Comparison of ENCODE assay signal across 1 cellular context in the genomic region with DNA sequence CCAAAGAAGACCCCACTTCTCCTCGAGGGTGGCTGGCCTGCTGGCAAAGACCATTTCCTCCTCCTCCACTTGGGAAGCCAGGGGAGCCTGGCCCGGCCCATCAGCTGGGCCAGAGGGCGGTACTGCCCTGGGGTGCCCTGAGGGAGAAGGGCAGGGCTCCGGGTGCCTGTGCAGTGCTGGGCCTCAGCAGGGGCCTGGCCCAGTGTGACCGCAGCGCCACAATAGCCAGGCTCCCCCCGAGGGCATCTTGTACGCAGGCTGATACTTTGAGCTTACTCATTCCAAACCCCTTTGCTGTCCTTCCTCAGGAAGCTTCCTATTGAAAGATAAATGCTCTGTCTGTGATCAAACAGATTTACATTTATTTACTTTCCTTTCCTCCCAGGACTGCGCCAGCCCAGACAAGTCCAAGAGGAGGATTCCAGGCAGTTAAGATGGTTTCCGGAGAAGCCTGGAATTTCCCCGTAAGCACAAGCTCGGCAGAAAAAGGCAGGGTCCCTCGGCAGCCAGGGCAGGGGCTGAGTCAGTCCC.
A peak's percentile ranks its signal among the peaks of the same experiment; 100 is the strongest.
TF ChIP-seq lines count a peak whose summit lies in the region.

No MANE protein-coding gene starts in this region.

TF ChIP-seq in HepG2, 621 proteins besides CTCF, POLR2A, EP300 and RAD21 (continued from another document and continues in another):
- TF ChIP-seq, protein P1, sequence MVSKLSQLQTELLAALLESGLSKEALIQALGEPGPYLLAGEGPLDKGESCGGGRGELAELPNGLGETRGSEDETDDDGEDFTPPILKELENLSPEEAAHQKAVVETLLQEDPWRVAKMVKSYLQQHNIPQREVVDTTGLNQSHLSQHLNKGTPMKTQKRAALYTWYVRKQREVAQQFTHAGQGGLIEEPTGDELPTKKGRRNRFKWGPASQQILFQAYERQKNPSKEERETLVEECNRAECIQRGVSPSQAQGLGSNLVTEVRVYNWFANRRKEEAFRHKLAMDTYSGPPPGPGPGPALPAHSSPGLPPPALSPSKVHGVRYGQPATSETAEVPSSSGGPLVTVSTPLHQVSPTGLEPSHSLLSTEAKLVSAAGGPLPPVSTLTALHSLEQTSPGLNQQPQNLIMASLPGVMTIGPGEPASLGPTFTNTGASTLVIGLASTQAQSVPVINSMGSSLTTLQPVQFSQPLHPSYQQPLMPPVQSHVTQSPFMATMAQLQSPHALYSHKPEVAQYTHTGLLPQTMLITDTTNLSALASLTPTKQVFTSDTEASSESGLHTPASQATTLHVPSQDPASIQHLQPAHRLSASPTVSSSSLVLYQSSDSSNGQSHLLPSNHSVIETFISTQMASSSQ (IDR thresholded peaks at IDR 0.05; ENCODE audit: low read depth): no peak
- TF ChIP-seq, protein P1 (CRISPR knock-in tag; IDR thresholded peaks at IDR 0.05; ENCODE audit: borderline replicate concordance): peak; percentile 31; the same call in 1 of the 2 replicates
- TF ChIP-seq SALL1 (CRISPR knock-in tag; IDR thresholded peaks at IDR 0.05) (peak; percentile 45), SAP130 (CRISPR knock-in tag; IDR thresholded peaks at IDR 0.05; ENCODE audit: low read depth) (peak; percentile 52), KDM4B (CRISPR knock-in tag; IDR thresholded peaks at IDR 0.05) (no peak), ZNF10 (CRISPR knock-in tag; IDR thresholded peaks at IDR 0.05; ENCODE audit: borderline replicate concordance, low read depth) (no peak), CCDC6 (CRISPR knock-in tag; IDR thresholded peaks at IDR 0.05) (peak; percentile 45; the same call in 1 of the 2 replicates), ETV5 (CRISPR knock-in tag; IDR thresholded peaks at IDR 0.05; ENCODE audit: borderline replicate concordance) (peak; percentile 73; the same call in 1 of the 2 replicates), EZH2 (conservative IDR thresholded peaks at IDR 0.05; ENCODE audit: low read depth, low read length) (no peak), RXRB (CRISPR knock-in tag; IDR thresholded peaks at IDR 0.05; ENCODE audit: borderline replicate concordance) (peak; percentile 53; the same call in 1 of the 2 replicates), ZNF160 (CRISPR knock-in tag; IDR thresholded peaks at IDR 0.05) (no peak), ZNF816 (CRISPR knock-in tag; IDR thresholded peaks at IDR 0.05; ENCODE audit: borderline replicate concordance) (peak; percentile 89; the same call in 1 of the 2 replicates), RFXANK (CRISPR knock-in tag; IDR thresholded peaks at IDR 0.05) (no peak), ZNF607 (CRISPR knock-in tag; IDR thresholded peaks at IDR 0.05; ENCODE audit: borderline replicate concordance) (0 out of 2 replicates have a peak, but pooled peaks have one; percentile 10), ZFX (CRISPR knock-in tag; IDR thresholded peaks at IDR 0.05; ENCODE audit: low read depth) (peak; percentile 69), RBM22 (optimal IDR thresholded peaks at IDR 0.05; ENCODE audit: low read length) (no peak)
- TF ChIP-seq, protein P2, sequence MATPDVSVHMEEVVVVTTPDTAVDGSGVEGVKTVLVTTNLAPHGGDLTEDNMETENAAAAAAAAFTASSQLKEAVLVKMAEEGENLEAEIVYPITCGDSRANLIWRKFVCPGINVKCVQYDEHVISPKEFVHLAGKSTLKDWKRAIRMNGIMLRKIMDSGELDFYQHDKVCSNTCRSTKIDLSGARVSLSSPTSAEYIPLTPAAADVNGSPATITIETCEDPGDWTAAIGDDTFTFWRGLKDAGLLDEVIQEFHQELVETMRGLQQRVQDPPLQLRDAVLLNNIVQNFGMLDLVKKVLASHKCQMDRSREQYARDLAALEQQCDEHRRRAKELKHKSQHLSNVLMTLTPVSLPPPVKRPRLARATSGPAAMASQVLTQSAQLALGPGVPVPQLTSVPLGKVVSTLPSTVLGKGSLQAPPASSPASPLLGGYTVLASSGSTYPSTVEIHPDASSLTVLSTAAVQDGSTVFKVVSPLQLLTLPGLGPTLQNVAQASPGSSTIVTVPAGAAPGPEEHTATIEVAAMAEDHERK (CRISPR knock-in tag; IDR thresholded peaks at IDR 0.05; ENCODE audit: low read depth): no peak
- TF ChIP-seq, protein P3, sequence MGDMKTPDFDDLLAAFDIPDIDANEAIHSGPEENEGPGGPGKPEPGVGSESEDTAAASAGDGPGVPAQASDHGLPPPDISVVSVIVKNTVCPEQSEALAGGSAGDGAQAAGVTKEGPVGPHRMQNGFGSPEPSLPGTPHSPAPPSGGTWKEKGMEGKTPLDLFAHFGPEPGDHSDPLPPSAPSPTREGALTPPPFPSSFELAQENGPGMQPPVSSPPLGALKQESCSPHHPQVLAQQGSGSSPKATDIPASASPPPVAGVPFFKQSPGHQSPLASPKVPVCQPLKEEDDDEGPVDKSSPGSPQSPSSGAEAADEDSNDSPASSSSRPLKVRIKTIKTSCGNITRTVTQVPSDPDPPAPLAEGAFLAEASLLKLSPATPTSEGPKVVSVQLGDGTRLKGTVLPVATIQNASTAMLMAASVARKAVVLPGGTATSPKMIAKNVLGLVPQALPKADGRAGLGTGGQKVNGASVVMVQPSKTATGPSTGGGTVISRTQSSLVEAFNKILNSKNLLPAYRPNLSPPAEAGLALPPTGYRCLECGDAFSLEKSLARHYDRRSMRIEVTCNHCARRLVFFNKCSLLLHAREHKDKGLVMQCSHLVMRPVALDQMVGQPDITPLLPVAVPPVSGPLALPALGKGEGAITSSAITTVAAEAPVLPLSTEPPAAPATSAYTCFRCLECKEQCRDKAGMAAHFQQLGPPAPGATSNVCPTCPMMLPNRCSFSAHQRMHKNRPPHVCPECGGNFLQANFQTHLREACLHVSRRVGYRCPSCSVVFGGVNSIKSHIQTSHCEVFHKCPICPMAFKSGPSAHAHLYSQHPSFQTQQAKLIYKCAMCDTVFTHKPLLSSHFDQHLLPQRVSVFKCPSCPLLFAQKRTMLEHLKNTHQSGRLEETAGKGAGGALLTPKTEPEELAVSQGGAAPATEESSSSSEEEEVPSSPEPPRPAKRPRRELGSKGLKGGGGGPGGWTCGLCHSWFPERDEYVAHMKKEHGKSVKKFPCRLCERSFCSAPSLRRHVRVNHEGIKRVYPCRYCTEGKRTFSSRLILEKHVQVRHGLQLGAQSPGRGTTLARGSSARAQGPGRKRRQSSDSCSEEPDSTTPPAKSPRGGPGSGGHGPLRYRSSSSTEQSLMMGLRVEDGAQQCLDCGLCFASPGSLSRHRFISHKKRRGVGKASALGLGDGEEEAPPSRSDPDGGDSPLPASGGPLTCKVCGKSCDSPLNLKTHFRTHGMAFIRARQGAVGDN (CRISPR knock-in tag; IDR thresholded peaks at IDR 0.05): peak; percentile 73
- TF ChIP-seq, protein P4, sequence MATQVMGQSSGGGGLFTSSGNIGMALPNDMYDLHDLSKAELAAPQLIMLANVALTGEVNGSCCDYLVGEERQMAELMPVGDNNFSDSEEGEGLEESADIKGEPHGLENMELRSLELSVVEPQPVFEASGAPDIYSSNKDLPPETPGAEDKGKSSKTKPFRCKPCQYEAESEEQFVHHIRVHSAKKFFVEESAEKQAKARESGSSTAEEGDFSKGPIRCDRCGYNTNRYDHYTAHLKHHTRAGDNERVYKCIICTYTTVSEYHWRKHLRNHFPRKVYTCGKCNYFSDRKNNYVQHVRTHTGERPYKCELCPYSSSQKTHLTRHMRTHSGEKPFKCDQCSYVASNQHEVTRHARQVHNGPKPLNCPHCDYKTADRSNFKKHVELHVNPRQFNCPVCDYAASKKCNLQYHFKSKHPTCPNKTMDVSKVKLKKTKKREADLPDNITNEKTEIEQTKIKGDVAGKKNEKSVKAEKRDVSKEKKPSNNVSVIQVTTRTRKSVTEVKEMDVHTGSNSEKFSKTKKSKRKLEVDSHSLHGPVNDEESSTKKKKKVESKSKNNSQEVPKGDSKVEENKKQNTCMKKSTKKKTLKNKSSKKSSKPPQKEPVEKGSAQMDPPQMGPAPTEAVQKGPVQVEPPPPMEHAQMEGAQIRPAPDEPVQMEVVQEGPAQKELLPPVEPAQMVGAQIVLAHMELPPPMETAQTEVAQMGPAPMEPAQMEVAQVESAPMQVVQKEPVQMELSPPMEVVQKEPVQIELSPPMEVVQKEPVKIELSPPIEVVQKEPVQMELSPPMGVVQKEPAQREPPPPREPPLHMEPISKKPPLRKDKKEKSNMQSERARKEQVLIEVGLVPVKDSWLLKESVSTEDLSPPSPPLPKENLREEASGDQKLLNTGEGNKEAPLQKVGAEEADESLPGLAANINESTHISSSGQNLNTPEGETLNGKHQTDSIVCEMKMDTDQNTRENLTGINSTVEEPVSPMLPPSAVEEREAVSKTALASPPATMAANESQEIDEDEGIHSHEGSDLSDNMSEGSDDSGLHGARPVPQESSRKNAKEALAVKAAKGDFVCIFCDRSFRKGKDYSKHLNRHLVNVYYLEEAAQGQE (IDR thresholded peaks at IDR 0.05; ENCODE audit: borderline replicate concordance in 1 of 2, low read depth in 1 of 2, low read length in 2 of 2): 0 out of 4 replicates have a peak, but pooled peaks of 1 of the 2 experiments have one; percentile 35
- TF ChIP-seq, protein P5, sequence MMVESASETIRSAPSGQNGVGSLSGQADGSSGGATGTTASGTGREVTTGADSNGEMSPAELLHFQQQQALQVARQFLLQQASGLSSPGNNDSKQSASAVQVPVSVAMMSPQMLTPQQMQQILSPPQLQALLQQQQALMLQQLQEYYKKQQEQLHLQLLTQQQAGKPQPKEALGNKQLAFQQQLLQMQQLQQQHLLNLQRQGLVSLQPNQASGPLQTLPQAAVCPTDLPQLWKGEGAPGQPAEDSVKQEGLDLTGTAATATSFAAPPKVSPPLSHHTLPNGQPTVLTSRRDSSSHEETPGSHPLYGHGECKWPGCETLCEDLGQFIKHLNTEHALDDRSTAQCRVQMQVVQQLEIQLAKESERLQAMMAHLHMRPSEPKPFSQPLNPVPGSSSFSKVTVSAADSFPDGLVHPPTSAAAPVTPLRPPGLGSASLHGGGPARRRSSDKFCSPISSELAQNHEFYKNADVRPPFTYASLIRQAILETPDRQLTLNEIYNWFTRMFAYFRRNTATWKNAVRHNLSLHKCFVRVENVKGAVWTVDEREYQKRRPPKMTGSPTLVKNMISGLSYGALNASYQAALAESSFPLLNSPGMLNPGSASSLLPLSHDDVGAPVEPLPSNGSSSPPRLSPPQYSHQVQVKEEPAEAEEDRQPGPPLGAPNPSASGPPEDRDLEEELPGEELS (CRISPR knock-in tag; IDR thresholded peaks at IDR 0.05): peak; percentile 57; the same call in 1 of the 2 replicates
- TF ChIP-seq, protein P6, sequence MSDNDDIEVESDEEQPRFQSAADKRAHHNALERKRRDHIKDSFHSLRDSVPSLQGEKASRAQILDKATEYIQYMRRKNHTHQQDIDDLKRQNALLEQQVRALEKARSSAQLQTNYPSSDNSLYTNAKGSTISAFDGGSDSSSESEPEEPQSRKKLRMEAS (IDR thresholded peaks at IDR 0.05): peak; percentile 21; the same call in 1 of the 2 replicates
- TF ChIP-seq, protein P7, sequence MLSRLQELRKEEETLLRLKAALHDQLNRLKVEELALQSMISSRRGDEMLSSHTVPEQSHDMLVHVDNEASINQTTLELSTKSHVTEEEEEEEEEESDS (CRISPR knock-in tag; IDR thresholded peaks at IDR 0.05; ENCODE audit: borderline replicate concordance): no peak
- TF ChIP-seq, protein P8, sequence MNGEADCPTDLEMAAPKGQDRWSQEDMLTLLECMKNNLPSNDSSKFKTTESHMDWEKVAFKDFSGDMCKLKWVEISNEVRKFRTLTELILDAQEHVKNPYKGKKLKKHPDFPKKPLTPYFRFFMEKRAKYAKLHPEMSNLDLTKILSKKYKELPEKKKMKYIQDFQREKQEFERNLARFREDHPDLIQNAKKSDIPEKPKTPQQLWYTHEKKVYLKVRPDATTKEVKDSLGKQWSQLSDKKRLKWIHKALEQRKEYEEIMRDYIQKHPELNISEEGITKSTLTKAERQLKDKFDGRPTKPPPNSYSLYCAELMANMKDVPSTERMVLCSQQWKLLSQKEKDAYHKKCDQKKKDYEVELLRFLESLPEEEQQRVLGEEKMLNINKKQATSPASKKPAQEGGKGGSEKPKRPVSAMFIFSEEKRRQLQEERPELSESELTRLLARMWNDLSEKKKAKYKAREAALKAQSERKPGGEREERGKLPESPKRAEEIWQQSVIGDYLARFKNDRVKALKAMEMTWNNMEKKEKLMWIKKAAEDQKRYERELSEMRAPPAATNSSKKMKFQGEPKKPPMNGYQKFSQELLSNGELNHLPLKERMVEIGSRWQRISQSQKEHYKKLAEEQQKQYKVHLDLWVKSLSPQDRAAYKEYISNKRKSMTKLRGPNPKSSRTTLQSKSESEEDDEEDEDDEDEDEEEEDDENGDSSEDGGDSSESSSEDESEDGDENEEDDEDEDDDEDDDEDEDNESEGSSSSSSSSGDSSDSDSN (CRISPR knock-in tag; IDR thresholded peaks at IDR 0.05): 0 out of 2 replicates have a peak, but pooled peaks have one; percentile 46
- TF ChIP-seq, protein P9, sequence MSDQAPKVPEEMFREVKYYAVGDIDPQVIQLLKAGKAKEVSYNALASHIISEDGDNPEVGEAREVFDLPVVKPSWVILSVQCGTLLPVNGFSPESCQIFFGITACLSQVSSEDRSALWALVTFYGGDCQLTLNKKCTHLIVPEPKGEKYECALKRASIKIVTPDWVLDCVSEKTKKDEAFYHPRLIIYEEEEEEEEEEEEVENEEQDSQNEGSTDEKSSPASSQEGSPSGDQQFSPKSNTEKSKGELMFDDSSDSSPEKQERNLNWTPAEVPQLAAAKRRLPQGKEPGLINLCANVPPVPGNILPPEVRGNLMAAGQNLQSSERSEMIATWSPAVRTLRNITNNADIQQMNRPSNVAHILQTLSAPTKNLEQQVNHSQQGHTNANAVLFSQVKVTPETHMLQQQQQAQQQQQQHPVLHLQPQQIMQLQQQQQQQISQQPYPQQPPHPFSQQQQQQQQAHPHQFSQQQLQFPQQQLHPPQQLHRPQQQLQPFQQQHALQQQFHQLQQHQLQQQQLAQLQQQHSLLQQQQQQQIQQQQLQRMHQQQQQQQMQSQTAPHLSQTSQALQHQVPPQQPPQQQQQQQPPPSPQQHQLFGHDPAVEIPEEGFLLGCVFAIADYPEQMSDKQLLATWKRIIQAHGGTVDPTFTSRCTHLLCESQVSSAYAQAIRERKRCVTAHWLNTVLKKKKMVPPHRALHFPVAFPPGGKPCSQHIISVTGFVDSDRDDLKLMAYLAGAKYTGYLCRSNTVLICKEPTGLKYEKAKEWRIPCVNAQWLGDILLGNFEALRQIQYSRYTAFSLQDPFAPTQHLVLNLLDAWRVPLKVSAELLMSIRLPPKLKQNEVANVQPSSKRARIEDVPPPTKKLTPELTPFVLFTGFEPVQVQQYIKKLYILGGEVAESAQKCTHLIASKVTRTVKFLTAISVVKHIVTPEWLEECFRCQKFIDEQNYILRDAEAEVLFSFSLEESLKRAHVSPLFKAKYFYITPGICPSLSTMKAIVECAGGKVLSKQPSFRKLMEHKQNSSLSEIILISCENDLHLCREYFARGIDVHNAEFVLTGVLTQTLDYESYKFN (CRISPR knock-in tag; conservative IDR thresholded peaks at IDR 0.05): peak; percentile 51; the same call in 1 of the 2 replicates
